Comparison of ENCODE assay signal across 1 cellular context in the genomic region with DNA sequence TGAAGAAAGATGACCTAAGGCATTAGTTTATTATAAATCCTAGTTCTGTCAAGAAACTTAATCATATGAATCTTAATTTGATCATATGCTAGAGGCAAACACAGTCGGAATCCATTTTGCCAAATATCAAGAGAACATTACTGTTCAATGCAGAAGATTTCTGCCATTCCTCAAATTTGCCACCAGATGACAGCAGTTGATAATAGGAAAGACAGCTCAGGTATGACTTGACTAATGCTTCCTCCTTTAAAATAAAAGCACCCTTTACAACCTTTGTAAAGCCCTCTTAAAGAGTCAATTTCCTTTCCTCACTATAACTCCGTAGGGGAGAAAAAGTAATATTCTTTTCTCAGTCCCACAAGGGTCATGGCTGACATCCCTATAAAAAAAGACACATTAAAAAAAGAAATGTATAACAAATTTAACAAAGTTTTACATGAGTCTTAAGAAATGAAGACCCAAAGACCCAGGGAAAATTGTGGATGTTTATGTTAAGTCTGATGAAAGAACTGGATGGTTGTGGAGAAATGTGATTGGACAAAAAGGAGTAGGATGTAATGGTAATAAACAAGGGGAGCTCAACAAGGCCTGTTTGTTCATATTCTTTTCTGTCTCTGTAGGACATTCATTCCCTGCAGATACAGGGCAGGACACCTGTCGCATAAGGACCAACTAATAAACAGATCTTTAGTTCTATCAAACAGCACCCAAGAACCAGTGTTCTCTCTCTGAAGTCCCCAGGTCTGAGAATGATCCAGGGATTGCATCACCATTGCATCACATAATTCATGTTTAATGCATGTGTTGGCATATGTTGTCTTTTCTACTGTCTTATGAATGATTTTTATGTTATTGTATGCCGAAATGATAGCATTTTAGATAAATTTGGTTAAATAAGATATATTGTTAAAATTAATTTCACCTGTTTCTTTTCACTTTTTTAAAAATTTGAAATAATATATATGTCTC.
TF ChIP-seq lines count a peak whose summit lies in the region.

No MANE protein-coding gene starts in this region.

TF ChIP-seq in HEK293, 187 proteins besides CTCF, POLR2A, EP300 and RAD21 (continued from another document):
- TF ChIP-seq, protein P1, sequence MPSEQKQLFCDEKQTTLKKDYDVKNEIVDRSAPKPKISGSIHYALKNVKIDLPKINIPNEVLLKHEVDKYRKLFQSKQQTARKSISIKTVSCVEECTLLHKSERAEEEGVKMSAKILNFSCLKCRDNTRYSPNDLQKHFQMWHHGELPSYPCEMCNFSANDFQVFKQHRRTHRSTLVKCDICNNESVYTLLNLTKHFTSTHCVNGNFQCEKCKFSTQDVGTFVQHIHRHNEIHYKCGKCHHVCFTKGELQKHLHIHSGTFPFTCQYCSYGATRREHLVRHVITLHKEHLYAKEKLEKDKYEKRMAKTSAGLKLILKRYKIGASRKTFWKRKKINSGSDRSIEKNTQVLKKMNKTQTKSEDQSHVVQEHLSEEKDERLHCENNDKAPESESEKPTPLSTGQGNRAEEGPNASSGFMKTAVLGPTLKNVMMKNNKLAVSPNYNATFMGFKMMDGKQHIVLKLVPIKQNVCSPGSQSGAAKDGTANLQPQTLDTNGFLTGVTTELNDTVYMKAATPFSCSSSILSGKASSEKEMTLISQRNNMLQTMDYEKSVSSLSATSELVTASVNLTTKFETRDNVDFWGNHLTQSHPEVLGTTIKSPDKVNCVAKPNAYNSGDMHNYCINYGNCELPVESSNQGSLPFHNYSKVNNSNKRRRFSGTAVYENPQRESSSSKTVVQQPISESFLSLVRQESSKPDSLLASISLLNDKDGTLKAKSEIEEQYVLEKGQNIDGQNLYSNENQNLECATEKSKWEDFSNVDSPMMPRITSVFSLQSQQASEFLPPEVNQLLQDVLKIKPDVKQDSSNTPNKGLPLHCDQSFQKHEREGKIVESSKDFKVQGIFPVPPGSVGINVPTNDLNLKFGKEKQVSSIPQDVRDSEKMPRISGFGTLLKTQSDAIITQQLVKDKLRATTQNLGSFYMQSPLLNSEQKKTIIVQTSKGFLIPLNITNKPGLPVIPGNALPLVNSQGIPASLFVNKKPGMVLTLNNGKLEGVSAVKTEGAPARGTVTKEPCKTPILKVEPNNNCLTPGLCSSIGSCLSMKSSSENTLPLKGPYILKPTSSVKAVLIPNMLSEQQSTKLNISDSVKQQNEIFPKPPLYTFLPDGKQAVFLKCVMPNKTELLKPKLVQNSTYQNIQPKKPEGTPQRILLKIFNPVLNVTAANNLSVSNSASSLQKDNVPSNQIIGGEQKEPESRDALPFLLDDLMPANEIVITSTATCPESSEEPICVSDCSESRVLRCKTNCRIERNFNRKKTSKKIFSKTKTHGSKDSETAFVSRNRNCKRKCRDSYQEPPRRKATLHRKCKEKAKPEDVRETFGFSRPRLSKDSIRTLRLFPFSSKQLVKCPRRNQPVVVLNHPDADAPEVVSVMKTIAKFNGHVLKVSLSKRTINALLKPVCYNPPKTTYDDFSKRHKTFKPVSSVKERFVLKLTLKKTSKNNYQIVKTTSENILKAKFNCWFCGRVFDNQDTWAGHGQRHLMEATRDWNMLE (tag by site-specific recombination; conservative IDR thresholded peaks at IDR 0.05; ENCODE audit: low read depth), result no peak
- TF ChIP-seq ZNF335 (tag by site-specific recombination; conservative IDR thresholded peaks at IDR 0.05), result no peak
- TF ChIP-seq ZBTB21 (tag by site-specific recombination; IDR thresholded peaks at IDR 0.05), result no peak
